In genomic region chr6:51462896-51463679, GRCh38 we compare ENCODE assay signal across 27 cellular contexts.
"Had no signal": no experiment of that assay in that cellular context is flagged by ENCODE, and none has a peak within 500 bp of the region (broad histone marks: within the 10 kb centered on the region; RNA-seq: fewer than 3 reads in every experiment).

No MANE protein-coding gene starts in this region.

- H3K4me1 ChIP-seq: adrenal gland, body of pancreas, breast epithelium had no signal

- ATAC-seq: activated CD4-positive, alpha-beta T cell treated with anti-CD3 and anti-CD28 coated beads for 36 hours; activated CD4-positive, CD25-positive, alpha-beta regulatory T cell treated with anti-CD3 and anti-CD28 coated beads, Interleukin-2, amount 50 U/mL, for 24 hours; activated CD8-positive, alpha-beta T cell treated with anti-CD3 and anti-CD28 coated beads, Interleukin-2, amount 10 ng/mL, durations not matched to agents 7 days and 5 days; activated naive CD4-positive, alpha-beta T cell treated with anti-CD3 and anti-CD28 coated beads, Interleukin-2, amount 50 U/mL, for 72 hours; body of pancreas; Panc1; WTC11 had no signal

- H3K9me3 ChIP-seq: adrenal gland, body of pancreas, breast epithelium, SJCRH30, SK-N-SH had no signal

- DNase-seq: activated CD4-positive, alpha-beta T cell treated with anti-CD3 and anti-CD28 coated beads for 36 hours; activated CD4-positive, alpha-beta T cell treated with anti-CD3 and anti-CD28 coated beads, Interleukin-2, amount 10 ng/mL, durations not matched to agents 7 days and 5 days; activated CD4-positive, alpha-beta T cell treated with anti-CD3 and anti-CD28 coated beads, Interleukin-2, amount 50 U/mL, for 48 hours; activated CD8-positive, alpha-beta T cell treated with anti-CD3 and anti-CD28 coated beads, Interleukin-2, amount 10 ng/mL, durations not matched to agents 7 days and 5 days; activated gamma-delta T cell treated with Interleukin-2 at 50 U/mL for 16 hours; activated naive CD4-positive, alpha-beta T cell treated with anti-CD3 and anti-CD28 coated beads for 36 hours; activated T-cell treated with anti-CD3 and anti-CD28 coated beads, Interleukin-2, amount 50 U/mL, for 24 hours; adrenal gland; body of pancreas; Karpas-422; KBM-7; NCI-H1436 treated with DMSO at 0.1 percent for 48 hours; NCI-H1694 treated with DMSO at 0.1 percent for 48 hours; NCI-H2029; NCI-H2171 treated with DMSO at 0.1 percent for 48 hours; NCI-H345; NCI-H526; SHP77; SJCRH30; SK-N-SH had no signal

- H3K4me3 ChIP-seq: adrenal gland, body of pancreas, breast epithelium, SJCRH30 had no signal

- H3K36me3 ChIP-seq: adrenal gland, breast epithelium, SJCRH30 had no signal

- FAIRE-seq: astrocyte, TTC549 had no signal
